9 cellular contexts compared by ENCODE assay signal in genomic region chr9:73133042-73133651, GRCh38. TPM values are rescaled to one million over a fixed set of nuclear protein-coding genes. Genes with fewer than 3 reads are reported as not detected.
DNase-seq lines count a peak whose midpoint lies in the region; ATAC-seq and TF ChIP-seq lines count a peak whose summit lies in the region.
"Had no signal": no experiment of that assay in that cellular context is flagged by ENCODE, and none has a peak within 500 bp of the region (broad histone marks: within the 10 kb centered on the region; RNA-seq: fewer than 3 reads in every experiment).

No MANE protein-coding gene starts in this region.

- POLR2A ChIA-PET in activated CD4-positive, alpha-beta memory T cell treated with anti-CD3 and anti-CD28 coated beads for 36 hours (lab: Charles Lee) = interaction anchor here (1.2 to 1.7 kb wide), 4 partner anchors 10 to 24 kb away, joined by 3 to 7 read pairs (median 6); partner anchors contain the start of gene ANXA1

- H3K27me3 ChIP-seq in upper lobe of left lung = no peaks in the 10 kb centered on the region

- H3K9me3 ChIP-seq in upper lobe of left lung = no peaks in the 10 kb centered on the region
- H3K9me3 ChIP-seq: HAP-1 had no signal

- no peak for TF ChIP-seq CTCF in upper lobe of left lung (IDR thresholded peaks at IDR 0.05)

- H3K4me3 ChIP-seq in upper lobe of left lung = peak overlapping the region in 2 of 4 donors; percentile 53

- H3K4me1 ChIP-seq in upper lobe of left lung = peaks cover 6 to 16% (median 14%) of the 10 kb centered on the region in 4 donors

- peaks cover 31% of the 10 kb centered on the region for H3K4me1 Mint-ChIP-seq in activated naive CD4-positive, alpha-beta T cell treated with anti-CD3 and anti-CD28 coated beads, Interleukin-2, amount 10 ng/mL, durations not matched to agents 7 days and 5 days
- H3K4me1 Mint-ChIP-seq in activated CD4-positive, alpha-beta memory T cell treated with anti-CD3 and anti-CD28 coated beads for 36 hours (ENCODE audit: low read depth) = peaks cover 35% of the 10 kb centered on the region
- peaks cover 16 to 21% of the 10 kb centered on the region in 2 donors for H3K4me1 Mint-ChIP-seq in immature natural killer cell

- peak overlapping the region; percentile 92 for H3K27ac Mint-ChIP-seq in activated naive CD4-positive, alpha-beta T cell treated with anti-CD3 and anti-CD28 coated beads, Interleukin-2, amount 10 ng/mL, durations not matched to agents 7 days and 5 days
- H3K27ac Mint-ChIP-seq in activated CD4-positive, alpha-beta memory T cell treated with anti-CD3 and anti-CD28 coated beads for 36 hours = peak overlapping the region; percentile 88
- peak overlapping the region; percentile 95 to 100 (median 96) for H3K27ac Mint-ChIP-seq in immature natural killer cell

- intact Hi-C loops in activated CD4-positive, alpha-beta memory T cell treated with anti-CD3 and anti-CD28 coated beads for 36 hours (cut with micrococcal nuclease) = loop anchor here (5.0 to 10.0 kb wide), 3 partner anchors 34 to 1366 kb away; partner anchors contain the start of genes ABHD17B, C9orf85 and CEMIP2

- TF ChIP-seq EP300 in upper lobe of left lung (IDR thresholded peaks at IDR 0.05) = no peak

- TF ChIP-seq POLR2A in upper lobe of left lung (IDR thresholded peaks at IDR 0.05) = no peak

- CTCF ChIA-PET in activated naive CD4-positive, alpha-beta T cell treated with anti-CD3 and anti-CD28 coated beads, Interleukin-2, amount 10 ng/mL, durations not matched to agents 7 days and 5 days (lab: Charles Lee) = interaction anchor here (1.2 to 1.4 kb wide), 2 partner anchors 11 to 22 kb away, joined by 5 read pairs; no protein-coding TSS in a partner anchor
- CTCF ChIA-PET in activated CD4-positive, alpha-beta memory T cell treated with anti-CD3 and anti-CD28 coated beads for 36 hours (lab: Charles Lee) = interaction anchor here (1.0 to 1.2 kb wide), 4 partner anchors 16 to 26 kb away, joined by 3 to 5 read pairs (median 4); no protein-coding TSS in a partner anchor

- H3K4me3 Mint-ChIP-seq in activated naive CD4-positive, alpha-beta T cell treated with anti-CD3 and anti-CD28 coated beads, Interleukin-2, amount 10 ng/mL, durations not matched to agents 7 days and 5 days = peak overlapping the region; percentile 71
- H3K4me3 Mint-ChIP-seq in activated CD4-positive, alpha-beta memory T cell treated with anti-CD3 and anti-CD28 coated beads for 36 hours = peak overlapping the region; percentile 78
- H3K4me3 Mint-ChIP-seq in immature natural killer cell = peak overlapping the region; percentile 87 to 97 (median 91)

- H3K36me3 ChIP-seq in upper lobe of left lung = no peaks in the 10 kb centered on the region
- H3K36me3 ChIP-seq: HAP-1 had no signal

- peak overlapping the region; percentile 84 to 94 (median 88) for H3K27ac ChIP-seq in upper lobe of left lung

- no peaks in the 10 kb centered on the region for H3K36me3 Mint-ChIP-seq in activated naive CD4-positive, alpha-beta T cell treated with anti-CD3 and anti-CD28 coated beads, Interleukin-2, amount 10 ng/mL, durations not matched to agents 7 days and 5 days
- H3K36me3 Mint-ChIP-seq in activated CD4-positive, alpha-beta memory T cell treated with anti-CD3 and anti-CD28 coated beads for 36 hours = no peaks in the 10 kb centered on the region
- H3K36me3 Mint-ChIP-seq in immature natural killer cell = no peaks in the 10 kb centered on the region

- WGBS in upper lobe of left lung, 2 donors = 65 to 74% methylated on average over 3 of the region's 3 CpGs

- no peak for DNase-seq in activated naive CD4-positive, alpha-beta T cell treated with anti-CD3 and anti-CD28 coated beads, Interleukin-2, amount 10 ng/mL, durations not matched to agents 7 days and 5 days
- no peak for DNase-seq in activated naive CD4-positive, alpha-beta T cell (lab: John Stamatoyannopoulos, UW)
- DNase-seq in activated CD4-positive, alpha-beta memory T cell treated with anti-CD3 and anti-CD28 coated beads for 36 hours = no peak
- DNase-seq in immature natural killer cell (peak in 2 of 3 donors; percentile 16 to 21), upper lobe of left lung (no peak), NCI-H2081 treated with DMSO at 0.1 percent for 48 hours (lab: John Stamatoyannopoulos, UW) (no peak)

- H3K27me3 Mint-ChIP-seq in activated naive CD4-positive, alpha-beta T cell treated with anti-CD3 and anti-CD28 coated beads, Interleukin-2, amount 10 ng/mL, durations not matched to agents 7 days and 5 days = no peaks in the 10 kb centered on the region
- H3K27me3 Mint-ChIP-seq in activated CD4-positive, alpha-beta memory T cell treated with anti-CD3 and anti-CD28 coated beads for 36 hours = no peaks in the 10 kb centered on the region
- peaks cover 4 to 14% (median 10%) of the 10 kb centered on the region in 3 donors for H3K27me3 Mint-ChIP-seq in immature natural killer cell (ENCODE audit: low read depth in 3 of 3)

- ATAC-seq in upper lobe of left lung (ENCODE audit: low FRiP score in 2 of 2) = no peak
- no peak for ATAC-seq in HG03565 (IDR thresholded peaks at IDR 0.05; ENCODE audit: unreplicated experiment)
- no peak for ATAC-seq in HG03469 (IDR thresholded peaks at IDR 0.05; ENCODE audit: unreplicated experiment)

- no peaks in the 10 kb centered on the region for H3K9me3 Mint-ChIP-seq in activated naive CD4-positive, alpha-beta T cell treated with anti-CD3 and anti-CD28 coated beads, Interleukin-2, amount 10 ng/mL, durations not matched to agents 7 days and 5 days
- H3K9me3 Mint-ChIP-seq in activated CD4-positive, alpha-beta memory T cell treated with anti-CD3 and anti-CD28 coated beads for 36 hours = no peaks in the 10 kb centered on the region
- no peaks in the 10 kb centered on the region for H3K9me3 Mint-ChIP-seq in immature natural killer cell

RNA-seq across cellular contexts. Expression of gene ANXA1, which starts 18.5 kb away (rescaled TPM):
- 10 to 100 TPM; 67.7 to 67.9 TPM for total RNA-seq in activated CD4-positive, alpha-beta memory T cell treated with anti-CD3 and anti-CD28 coated beads for 36 hours
- polyA plus RNA-seq in immature natural killer cell = 100 to 1,000 TPM; 426 to 769 (median 538) TPM
- total RNA-seq in upper lobe of left lung = 100 to 1,000 TPM; 174 to 910 (median 347) TPM

Comparison
In these comparisons a context has a peak if more than half of its experiments do, and no peak if none do; other contexts are left out.
1. DNase-seq: peak in immature natural killer cell (2 of 3); none in activated naive CD4-positive, alpha-beta T cell treated with anti-CD3 and anti-CD28 coated beads, Interleukin-2, amount 10 ng/mL, durations not matched to agents 7 days and 5 days (single experiment), activated naive CD4-positive, alpha-beta T cell (0 of 4), activated CD4-positive, alpha-beta memory T cell treated with anti-CD3 and anti-CD28 coated beads for 36 hours (single experiment), upper lobe of left lung (0 of 2) and NCI-H2081 treated with DMSO at 0.1 percent for 48 hours (single experiment).
2. Peak in every context shown above with its lines, with median percentiles within 50 percentile points of each other: H3K27ac Mint-ChIP-seq and H3K4me3 Mint-ChIP-seq.